Comparison of ENCODE assay signal across 8 cellular contexts in genomic region chr7:140342732-140343514, GRCh38. TPM values are rescaled to one million over a fixed set of nuclear protein-coding genes. Genes with fewer than 3 reads are reported as not detected.
A peak's percentile ranks its signal among the peaks of the same experiment; 100 is the strongest.
DNase-seq lines count a peak whose midpoint lies in the region; ATAC-seq and TF ChIP-seq lines count a peak whose summit lies in the region.

No MANE protein-coding gene starts in this region.

- H3K4me1 ChIP-seq in breast epithelium: no peaks in the 10 kb centered on the region
- peaks cover 9% of the 10 kb centered on the region for H3K4me1 ChIP-seq in mucosa of descending colon (ENCODE audit: low read depth)
- no peaks in the 10 kb centered on the region for H3K4me1 ChIP-seq in CD8-positive, alpha-beta T cell (ENCODE audit: insufficient read depth, low read length)

- H3K9me3 ChIP-seq in breast epithelium (no peaks in the 10 kb centered on the region), mucosa of descending colon (no peaks in the 10 kb centered on the region)
- no peaks in the 10 kb centered on the region for H3K9me3 ChIP-seq in CD8-positive, alpha-beta T cell (ENCODE audit: low read length)

- no peak for TF ChIP-seq POLR2A in breast epithelium (IDR thresholded peaks at IDR 0.05)

- no peak overlapping the region for H3K27ac ChIP-seq in breast epithelium
- no peak overlapping the region for H3K27ac ChIP-seq in CD8-positive, alpha-beta T cell (ENCODE audit: low read depth, low read length)

- no TSS peak for BruUV-seq in MCF 10A (replicated peaks; lab: Mats Ljungman, UMichigan)

- DNase-seq in MCF 10A (ENCODE audit: unreplicated experiment) (peak; percentile 25), breast epithelium (ENCODE audit: low spot score in 2 of 2) (no peak), NOMO-1 treated with DMSO at 0.1 percent for 48 hours (lab: John Stamatoyannopoulos, UW; ENCODE audit: unreplicated experiment) (peak; percentile 60), dermis blood vessel endothelial cell (peak; percentile 77), mucosa of descending colon (peak in 2 of 3 donors; percentile 58 to 63), GM19238 (ENCODE audit: insufficient read length, low spot score) (no peak), activated gamma-delta T cell treated with Interleukin-2 at 50 U/mL for 16 hours (no peak)
- no peak for DNase-seq in CD8-positive, alpha-beta T cell

- no peaks in the 10 kb centered on the region for H3K27me3 ChIP-seq in breast epithelium
- no peaks in the 10 kb centered on the region for H3K27me3 ChIP-seq in CD8-positive, alpha-beta T cell (ENCODE audit: insufficient read depth, low read length)

- TF ChIP-seq CTCF in MCF 10A (IDR thresholded peaks at IDR 0.05; ENCODE audit: unreplicated experiment): peak; percentile 20
- TF ChIP-seq CTCF in breast epithelium (IDR thresholded peaks at IDR 0.05): no peak
- no peak for TF ChIP-seq CTCF in mucosa of descending colon (IDR thresholded peaks at IDR 0.05)
- no peak for TF ChIP-seq CTCF in CD8-positive, alpha-beta T cell (IDR thresholded peaks at IDR 0.05)

- peak; percentile 70 for ATAC-seq in mucosa of descending colon
- ATAC-seq in CD8-positive, alpha-beta T cell: no peak

- H3K36me3 Mint-ChIP-seq in MCF 10A (ENCODE audit: insufficient read depth, unreplicated experiment): peaks cover 46% of the 10 kb centered on the region
- peaks cover 69% of the 10 kb centered on the region for H3K36me3 Mint-ChIP-seq in CD8-positive, alpha-beta T cell

- H3K27me3 Mint-ChIP-seq in MCF 10A (ENCODE audit: insufficient read depth, unreplicated experiment): no peaks in the 10 kb centered on the region
- no peaks in the 10 kb centered on the region for H3K27me3 Mint-ChIP-seq in CD8-positive, alpha-beta T cell (ENCODE audit: low read depth)

- no peak overlapping the region for H3K27ac Mint-ChIP-seq in MCF 10A (ENCODE audit: low read depth, unreplicated experiment)
- H3K27ac Mint-ChIP-seq in CD8-positive, alpha-beta T cell: no peak overlapping the region

- no peaks in the 10 kb centered on the region for H3K9me3 Mint-ChIP-seq in MCF 10A (ENCODE audit: unreplicated experiment)
- H3K9me3 Mint-ChIP-seq in CD8-positive, alpha-beta T cell: no peaks in the 10 kb centered on the region

- intact Hi-C loops in MCF 10A (cut with micrococcal nuclease): no loop called here
- intact Hi-C loops in breast epithelium (cut with DNase I; ENCODE audit: low total_unique reads): no loop called here
- intact Hi-C loops in mucosa of descending colon (cut with DNase I, micrococcal nuclease): no loop called here
- intact Hi-C loops in CD8-positive, alpha-beta T cell (cut with DNase I, micrococcal nuclease): no loop called here

- H3K36me3 ChIP-seq in breast epithelium: no peaks in the 10 kb centered on the region
- H3K36me3 ChIP-seq in mucosa of descending colon (ENCODE audit: low read depth): no peaks in the 10 kb centered on the region
- peaks cover 41% of the 10 kb centered on the region for H3K36me3 ChIP-seq in CD8-positive, alpha-beta T cell (ENCODE audit: insufficient read depth, low read length)

- no peak overlapping the region for H3K4me3 Mint-ChIP-seq in MCF 10A (ENCODE audit: unreplicated experiment)
- H3K4me3 Mint-ChIP-seq in CD8-positive, alpha-beta T cell: no peak overlapping the region

- POLR2A ChIA-PET in MCF 10A (lab: Yijun Ruan, JAX): interaction anchor here (0.5 to 0.6 kb wide), 5 partner anchors 93 to 1343 kb away, joined by 3 to 5 read pairs (median 3); no protein-coding TSS in a partner anchor
- POLR2A ChIA-PET in CD8-positive, alpha-beta T cell (lab: Charles Lee): no interaction called here

- H3K4me1 Mint-ChIP-seq in MCF 10A (ENCODE audit: insufficient read depth, unreplicated experiment): no peaks in the 10 kb centered on the region
- H3K4me1 Mint-ChIP-seq in CD8-positive, alpha-beta T cell (ENCODE audit: low read depth): no peaks in the 10 kb centered on the region

- CTCF ChIA-PET in MCF 10A (lab: Yijun Ruan, JAX): interaction anchor here (0.6 to 2.4 kb wide), 11 partner anchors 10 to 340 kb away, joined by 3 to 14 read pairs (median 4); no protein-coding TSS in a partner anchor
- CTCF ChIA-PET in CD8-positive, alpha-beta T cell (lab: Charles Lee): interaction anchor here (0.5 to 0.8 kb wide), 2 partner anchors 23 to 549 kb away, joined by 3 read pairs; no protein-coding TSS in a partner anchor

- no peak overlapping the region for H3K4me3 ChIP-seq in breast epithelium
- H3K4me3 ChIP-seq in mucosa of descending colon: no peak overlapping the region
- no peak overlapping the region for H3K4me3 ChIP-seq in CD8-positive, alpha-beta T cell (ENCODE audit: low read depth, low read length)

RNA-seq across cellular contexts. Expression of gene SLC37A3, which starts 55.4 kb away (rescaled TPM):
- total RNA-seq in MCF 10A (2022): 25.5 and 36.1 TPM in 2 replicates
- total RNA-seq in breast epithelium: 10 to 100 TPM; 64.0 to 89.8 (median 79.3) TPM
- total RNA-seq in dermis blood vessel endothelial cell: 55.3 and 83.0 TPM in 2 replicates
- 10 to 100 TPM; 49.0 to 68.6 (median 55.8) TPM for total RNA-seq in mucosa of descending colon
- 10 to 100 TPM; 28.4 to 32.1 TPM for total RNA-seq in CD8-positive, alpha-beta T cell

Comparison
In these comparisons a context has a peak if more than half of its experiments do, and no peak if none do; other contexts are left out.
1. DNase-seq: peak in MCF 10A (single experiment), NOMO-1 treated with DMSO at 0.1 percent for 48 hours (single experiment), dermis blood vessel endothelial cell (single experiment) and mucosa of descending colon (2 of 3); none in breast epithelium (0 of 2), CD8-positive, alpha-beta T cell (0 of 7), GM19238 (single experiment) and activated gamma-delta T cell treated with Interleukin-2 at 50 U/mL for 16 hours (single experiment).